Comparison of ENCODE assay signal across 1 cellular context in genomic region chr4:187215438-187215837, GRCh38.
TF ChIP-seq lines count a peak whose summit lies in the region.

No MANE protein-coding gene starts in this region.

TF ChIP-seq in IMR-90, 13 proteins besides CTCF, POLR2A, EP300 and RAD21:
- TF ChIP-seq BHLHE40 (IDR thresholded peaks at IDR 0.05; ENCODE audit: low read depth, low read length) (no peak), CEBPB (IDR thresholded peaks at IDR 0.05; ENCODE audit: low read depth, low read length) (no peak), MAFK (IDR thresholded peaks at IDR 0.05; ENCODE audit: low read depth, low read length) (no peak), CHD1 (IDR thresholded peaks at IDR 0.05; ENCODE audit: low read depth, low read length) (no peak), FOS (IDR thresholded peaks at IDR 0.05; ENCODE audit: low read depth, low read length) (no peak), MXI1 (IDR thresholded peaks at IDR 0.05; ENCODE audit: borderline replicate concordance, low read depth, low read length) (no peak), NFE2L2 (IDR thresholded peaks at IDR 0.05; ENCODE audit: low read depth, low read length) (no peak), ELK1 (IDR thresholded peaks at IDR 0.05; ENCODE audit: borderline replicate concordance, low read depth, low read length) (no peak)
TF ChIP-seq in IMR-90: peak in this region for 0.
